In the genomic region with DNA sequence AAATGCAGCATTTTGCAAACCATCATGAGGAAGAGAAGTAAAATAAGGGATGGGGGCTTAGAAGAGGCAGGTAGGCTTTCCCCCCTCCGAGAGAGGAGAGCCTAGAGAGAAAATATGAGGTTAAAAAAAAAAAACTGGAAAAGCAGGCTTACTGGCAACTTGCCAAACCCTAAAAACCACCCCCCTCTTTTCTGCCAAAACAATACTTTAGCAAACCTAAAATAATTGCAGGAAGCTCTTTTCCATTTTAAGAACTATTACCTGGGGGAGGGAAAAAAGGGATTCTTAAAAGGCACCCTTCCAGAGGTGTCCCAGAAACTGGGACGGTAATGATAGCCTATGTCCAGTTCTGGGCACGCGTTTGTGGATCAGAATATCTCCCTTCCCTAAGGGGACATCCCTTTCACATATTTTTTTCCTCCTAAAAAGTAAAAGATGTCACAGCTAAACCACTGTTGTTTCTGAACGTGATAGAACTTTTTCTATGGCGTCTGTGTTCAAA, we compare ENCODE assay signal across 1 cellular context.
TF ChIP-seq lines count a peak whose summit lies in the region.

No MANE protein-coding gene starts in this region.

TF ChIP-seq in H1, 55 proteins besides CTCF, POLR2A, EP300 and RAD21 (continued from another document):
- no peak for TF ChIP-seq MAX (IDR thresholded peaks at IDR 0.05)
- no peak for TF ChIP-seq CREB1 (IDR thresholded peaks at IDR 0.05)
- no peak for TF ChIP-seq HDAC6 (IDR thresholded peaks at IDR 0.05; ENCODE audit: low read depth, low read length)
- no peak for TF ChIP-seq CTBP2 (IDR thresholded peaks at IDR 0.05; ENCODE audit: borderline replicate concordance, insufficient read depth, insufficient read length, low read length)
- no peak for TF ChIP-seq HDAC2 (IDR thresholded peaks at IDR 0.05; ENCODE audit: borderline replicate concordance in 1 of 2, low read depth in 2 of 2, low read length in 2 of 2)
- no peak for TF ChIP-seq SUZ12 (IDR thresholded peaks at IDR 0.05; ENCODE audit: low read length)
- no peak for TF ChIP-seq SRF (IDR thresholded peaks at IDR 0.05; ENCODE audit: low read depth, low read length)
- no peak for TF ChIP-seq FOSL1 (IDR thresholded peaks at IDR 0.05; ENCODE audit: insufficient read depth, low read depth, low read length)
- TF ChIP-seq CHD2 (IDR thresholded peaks at IDR 0.05; ENCODE audit: low read length) = no peak
- no peak for TF ChIP-seq KDM4A (IDR thresholded peaks at IDR 0.05; ENCODE audit: low read depth, low read length, severe bottlenecking)
- TF ChIP-seq MAFK (IDR thresholded peaks at IDR 0.05; ENCODE audit: low read depth, low read length) = no peak
- TF ChIP-seq NRF1 (IDR thresholded peaks at IDR 0.05; ENCODE audit: low read depth, low read length) = no peak
- TF ChIP-seq RNF2 (IDR thresholded peaks at IDR 0.05; ENCODE audit: borderline replicate concordance, low read depth, low read length, missing control alignments, poor library complexity, severe bottlenecking) = no peak
- no peak for TF ChIP-seq CEBPB (IDR thresholded peaks at IDR 0.05; ENCODE audit: low read depth, low read length)
TF ChIP-seq in H1: peak in this region for 0.
